8 cellular contexts compared by ENCODE assay signal in the genomic region with DNA sequence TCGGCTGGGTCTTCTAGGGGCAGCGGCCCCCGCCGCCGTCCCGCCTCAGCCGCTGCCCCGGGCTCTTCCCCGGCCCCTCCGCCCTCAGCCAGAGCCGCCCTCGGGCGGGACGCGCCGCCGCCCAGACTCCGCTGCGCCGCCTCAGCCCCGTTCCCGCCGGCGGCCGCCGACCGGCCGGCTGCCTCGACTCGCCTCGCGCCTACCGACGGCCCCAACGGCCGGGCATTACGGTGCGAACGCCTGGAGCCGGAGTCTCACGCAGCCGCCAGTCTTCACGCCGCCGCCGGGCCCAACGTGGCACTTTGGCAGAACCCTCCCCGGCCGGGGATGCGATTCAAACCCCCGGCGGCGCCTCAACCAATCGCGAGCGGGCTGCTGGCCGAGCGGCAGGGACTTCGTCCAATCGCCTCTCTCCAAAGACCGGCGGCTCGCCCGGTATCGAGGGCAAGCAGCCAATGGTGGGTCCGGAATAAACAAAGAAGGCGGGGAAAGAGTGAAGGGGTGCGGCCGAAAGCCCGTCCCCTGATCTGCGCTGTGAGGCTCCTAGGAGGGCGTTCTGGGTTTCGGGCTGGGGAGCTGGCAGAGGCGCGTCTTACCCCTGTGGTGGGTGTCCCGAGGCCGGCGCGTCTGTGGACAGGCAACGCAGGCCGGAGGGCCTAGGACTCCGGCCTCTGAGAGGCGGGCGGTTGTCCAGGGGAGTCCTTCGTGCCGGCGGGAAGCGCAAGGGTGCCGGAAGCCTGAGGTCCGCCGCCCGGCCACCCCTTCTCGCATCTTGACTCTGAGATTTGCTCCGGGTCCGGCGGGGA.
DNase-seq lines count a peak whose midpoint lies in the region; ATAC-seq and TF ChIP-seq lines count a peak whose summit lies in the region.

CDR2 (minus strand) TSS at position 309 of the 806 bp plus-strand sequence. CDS start 310 bp downstream, outside the sequence.

- DNase-seq in C1 segment of cervical spinal cord (lab: John Stamatoyannopoulos, UW) (peak; percentile 81 to 96 (median 94)), NCI-H526 treated with DMSO at 0.1 percent for 48 hours (lab: John Stamatoyannopoulos, UW) (peak; percentile 92), coronary artery (ENCODE audit: low spot score) (peak; percentile 99), kidney tubule cell (ENCODE audit: low spot score) (peak; percentile 98)
- peak; percentile 99 for DNase-seq in activated CD4-positive, alpha-beta T cell treated with anti-CD3 and anti-CD28 coated beads for 48 hours
- DNase-seq in stimulated activated CD4-positive, alpha-beta T cell treated with anti-CD3 and anti-CD28 coated beads, Interleukin-1b, Interleukin-23, amount 100 ng/mL, for 24 hours (ENCODE audit: low read depth in 4 of 4, low spot score in 1 of 4), result peak; percentile 89 to 97 (median 94)

- ATAC-seq in GM19351 (IDR thresholded peaks at IDR 0.05; ENCODE audit: unreplicated experiment) (peak; percentile 89), HG03520 (IDR thresholded peaks at IDR 0.05; ENCODE audit: unreplicated experiment) (peak; percentile 93)

- H3K4me3 ChIP-seq in coronary artery, result peak within 1 kb of the TSS; percentile 91

- no peak for TF ChIP-seq CTCF in coronary artery (IDR thresholded peaks at IDR 0.05)

- peak within 1 kb of the TSS; percentile 88 to 90 for H3K27ac ChIP-seq in coronary artery

Comparison
In these comparisons a context has a peak if more than half of its experiments do, and no peak if none do; other contexts are left out.
1. Peak in every context shown above with its lines: DNase-seq, ATAC-seq, H3K4me3 ChIP-seq and H3K27ac ChIP-seq.